ENCODE assay signal across 8 cellular contexts in genomic region chr7:92134271-92135099, GRCh38. TPM values are rescaled to one million over a fixed set of nuclear protein-coding genes. Genes with fewer than 3 reads are reported as not detected.
A peak's percentile ranks its signal among the peaks of the same experiment; 100 is the strongest.
DNase-seq lines count a peak whose midpoint lies in the region; ATAC-seq and TF ChIP-seq lines count a peak whose summit lies in the region.

Gene CYP51A1, minus strand, starts transcription at chr7:92134477. Its CDS starts 113 bp downstream, at chr7:92134364.

- H3K9me3 Mint-ChIP-seq in T-cell: no peaks in the 10 kb centered on the region

- H4K8ac ChIP-seq in trophoblast cell (ENCODE audit: low read depth, low read length): peak within 1 kb of the TSS; percentile 94

- peak within 1 kb of the TSS; percentile 94 to 99 for H3K27ac Mint-ChIP-seq in T-cell

- peak within 1 kb of the TSS; percentile 62 for H3K4me2 ChIP-seq in trophoblast cell (ENCODE audit: low read length)

- POLR2A ChIA-PET in T-cell (lab: Charles Lee): no interaction called here

- H3K79me1 ChIP-seq in trophoblast cell (ENCODE audit: low read length): peaks cover 20% of the 10 kb centered on the region

- peaks cover 17% of the 10 kb centered on the region for H3K79me2 ChIP-seq in trophoblast cell (ENCODE audit: control insufficient read depth, insufficient read depth, low read length, poor library complexity)

- H3K4me1 ChIP-seq in trophoblast cell (ENCODE audit: control insufficient read depth in 1 of 2, insufficient read depth in 2 of 2, low read length in 2 of 2) (peaks cover 0 to 7% of the 10 kb centered on the region in 2 experiments), tibial nerve (peaks cover 0 to 33% (median 8%) of the 10 kb centered on the region in 4 donors)

- peak within 1 kb of the TSS; percentile 88 for H3K4ac ChIP-seq in trophoblast cell (ENCODE audit: low read depth, low read length)

- TF ChIP-seq EP300 in tibial nerve (IDR thresholded peaks at IDR 0.05): peak; percentile 94 to 98

- ATAC-seq in HG02870 (IDR thresholded peaks at IDR 0.05; ENCODE audit: unreplicated experiment) (peak; percentile 84), T-cell (replicated peaks in 1 of 4) (peak; percentile 86 to 90 (median 87))

- CTCF ChIA-PET in T-cell (lab: Charles Lee): interaction anchor here in 1 of 2 donors (0.6 kb wide), 1 partner anchor 138 kb away, joined by 3 read pairs; no protein-coding TSS in a partner anchor

- H3K36me3 ChIP-seq in trophoblast cell (ENCODE audit: control insufficient read depth in 1 of 2, insufficient read depth in 2 of 2, low read length in 2 of 2) (peaks cover 0 to 2% of the 10 kb centered on the region in 2 experiments), tibial nerve (peaks cover 0 to 15% (median 0%) of the 10 kb centered on the region in 3 donors)

- DNase-seq in GM13977 (ENCODE audit: low spot score) (peak; percentile 92), NCI-H146 (lab: John Stamatoyannopoulos, UW) (peak; percentile 96), T-cell (peak; percentile 85 to 98 (median 91)), cardiac septum (ENCODE audit: low spot score) (peak; percentile 96), trophoblast cell (peak; percentile 77 to 92), tibial nerve (ENCODE audit: low spot score in 2 of 2) (peak; percentile 94 to 99)

- peak within 1 kb of the TSS; percentile 100 for H3K4me3 ChIP-seq in trophoblast cell (ENCODE audit: low read depth, low read length)
- peak within 1 kb of the TSS; percentile 69 to 96 (median 84) for H3K4me3 ChIP-seq in tibial nerve

- TF ChIP-seq POLR2A in tibial nerve (IDR thresholded peaks at IDR 0.05): peak; percentile 84 to 85

- H3K23ac ChIP-seq in trophoblast cell (ENCODE audit: low read length): no peak within 1 kb of the TSS

- peak within 1 kb of the TSS; percentile 89 to 99 (median 95) for H3K4me3 Mint-ChIP-seq in T-cell

- peak within 1 kb of the TSS; percentile 99 for H4K91ac ChIP-seq in trophoblast cell (ENCODE audit: low read depth, low read length)

- H3K27ac ChIP-seq in adipose tissue (ENCODE audit: low read depth, low read length) (peak within 1 kb of the TSS; percentile 23), trophoblast cell (ENCODE audit: low read depth, low read length) (peak within 1 kb of the TSS; percentile 89), tibial nerve (peak within 1 kb of the TSS; percentile 95 to 98 (median 97))

- H3K27me3 ChIP-seq in trophoblast cell (ENCODE audit: insufficient read depth, low read length): no peaks in the 10 kb centered on the region
- H3K27me3 ChIP-seq in tibial nerve: no peaks in the 10 kb centered on the region

- H2BK12ac ChIP-seq in trophoblast cell (ENCODE audit: low read length): peak within 1 kb of the TSS; percentile 51

- H2BK120ac ChIP-seq in trophoblast cell (ENCODE audit: insufficient read depth, low read length, poor library complexity): peak within 1 kb of the TSS; percentile 99

- peak within 1 kb of the TSS; percentile 84 for H3K18ac ChIP-seq in trophoblast cell (ENCODE audit: low read length)

- H3K9me3 ChIP-seq in trophoblast cell (ENCODE audit: insufficient read depth, low read depth, low read length) (peaks cover 1% of the 10 kb centered on the region), tibial nerve (no peaks in the 10 kb centered on the region)

- no peaks in the 10 kb centered on the region for H3K27me3 Mint-ChIP-seq in T-cell

- peak within 1 kb of the TSS; percentile 92 for H3K9ac ChIP-seq in trophoblast cell (ENCODE audit: low read length)

- WGBS in adipose tissue, 3 donors: 0% methylated on average over 73 to 74 of the region's 74 CpGs
- WGBS in trophoblast cell (ENCODE audit: extremely low coverage, insufficient coverage, insufficient read length): no CpG with 5 or more reads among the region's 74 CpGs
- WGBS in tibial nerve, 2 donors: 1% methylated on average over 53 to 67 of the region's 74 CpGs

- peak within 1 kb of the TSS; percentile 99 for H2BK5ac ChIP-seq in trophoblast cell (ENCODE audit: low read depth, low read length, poor library complexity)

- H3K14ac ChIP-seq in trophoblast cell (ENCODE audit: low read length): peak within 1 kb of the TSS; percentile 87

- H3K4me1 Mint-ChIP-seq in T-cell: peaks cover 31 to 37% (median 34%) of the 10 kb centered on the region in 3 donors

- peak within 1 kb of the TSS; percentile 18 for H2AK5ac ChIP-seq in trophoblast cell (ENCODE audit: low read length)

- intact Hi-C loops in cardiac septum (cut with DNase I): no loop called here

- H4K12ac ChIP-seq in trophoblast cell (ENCODE audit: low read depth, low read length): peak within 1 kb of the TSS; percentile 86

- in situ Hi-C loops in GM13977 (cut with MboI; ENCODE audit: low pct_unique_long_range_greater_than_20kb, low sequenced_read_pairs, unreplicated experiment): no loop called here

- peaks cover 10% of the 10 kb centered on the region for H3K36me3 Mint-ChIP-seq in T-cell

- H2AFZ ChIP-seq in trophoblast cell (ENCODE audit: insufficient read depth, low read length, poor library complexity): peak within 1 kb of the TSS; percentile 89

- TF ChIP-seq CTCF in GM13977 (IDR thresholded peaks at IDR 0.05; ENCODE audit: extremely low read depth, insufficient read depth, missing control alignments) (peak; percentile 14), tibial nerve (IDR thresholded peaks at IDR 0.05) (peak in 2 of 5 experiments; percentile 33 to 48)

RNA-seq across cellular contexts. Expression of gene CYP51A1, which starts in this region (rescaled TPM):
- 10 to 100 TPM; 12.8 to 25.8 (median 18.5) TPM for total RNA-seq in T-cell
- polyA plus RNA-seq in adipose tissue: 10 to 100 TPM; 10.8 to 26.7 (median 19.7) TPM
- 32.6 TPM for total RNA-seq in cardiac septum
- 151 and 152 TPM in 2 replicates for polyA plus RNA-seq in trophoblast cell (2013)
- total RNA-seq in tibial nerve: 10 to 100 TPM; 46.7 to 58.8 (median 52.2) TPM

Comparison
In these comparisons a context has a peak if more than half of its experiments do, and no peak if none do; other contexts are left out.
1. Peak in every context shown above with its lines: DNase-seq, ATAC-seq, H3K4me3 ChIP-seq and H3K27ac ChIP-seq.
2. H3K27ac ChIP-seq: peak in every context shown above with its lines; median percentile 97 in tibial nerve; 89 in trophoblast cell; 23 in adipose tissue.